1 cellular context compared by ENCODE assay signal in genomic region chr17:66200685-66201092, GRCh38.
TF ChIP-seq lines count a peak whose summit lies in the region.

No MANE protein-coding gene starts in this region.

TF ChIP-seq in HepG2, 621 proteins besides CTCF, POLR2A, EP300 and RAD21 (continued from another document and continues in another):
- TF ChIP-seq KIAA2018 (CRISPR knock-in tag; IDR thresholded peaks at IDR 0.05; ENCODE audit: borderline replicate concordance) (no peak), ZNF597 (CRISPR knock-in tag; IDR thresholded peaks at IDR 0.05) (no peak), HIVEP1 (CRISPR knock-in tag; IDR thresholded peaks at IDR 0.05) (no peak), GTF3A (CRISPR knock-in tag; conservative IDR thresholded peaks at IDR 0.05) (no peak), AFF4 (CRISPR knock-in tag; IDR thresholded peaks at IDR 0.05) (no peak), CCDC6 (CRISPR knock-in tag; IDR thresholded peaks at IDR 0.05) (no peak), HOXD1 (CRISPR knock-in tag; IDR thresholded peaks at IDR 0.05) (no peak), ZNF703 (CRISPR knock-in tag; IDR thresholded peaks at IDR 0.05; ENCODE audit: borderline replicate concordance) (no peak), ZNF496 (CRISPR knock-in tag; IDR thresholded peaks at IDR 0.05; ENCODE audit: insufficient replicate concordance) (no peak), KDM2A (CRISPR knock-in tag; IDR thresholded peaks at IDR 0.05; ENCODE audit: borderline replicate concordance, low read depth) (0 out of 2 replicates have a peak, but pooled peaks have one; percentile 49), LBX2 (CRISPR knock-in tag; IDR thresholded peaks at IDR 0.05; ENCODE audit: borderline replicate concordance) (no peak), ZNF670 (CRISPR knock-in tag; IDR thresholded peaks at IDR 0.05; ENCODE audit: borderline replicate concordance) (no peak), ZBTB34 (CRISPR knock-in tag; IDR thresholded peaks at IDR 0.05) (no peak), ZNF512 (CRISPR knock-in tag; IDR thresholded peaks at IDR 0.05) (no peak), PITX1 (CRISPR knock-in tag; IDR thresholded peaks at IDR 0.05) (no peak), HDAC1 (CRISPR knock-in tag; IDR thresholded peaks at IDR 0.05) (no peak), KDM1A (CRISPR knock-in tag; IDR thresholded peaks at IDR 0.05) (no peak), ZNF546 (CRISPR knock-in tag; conservative IDR thresholded peaks at IDR 0.05) (no peak), ZBTB49 (CRISPR knock-in tag; IDR thresholded peaks at IDR 0.05; ENCODE audit: borderline replicate concordance) (no peak), ZBED4 (CRISPR knock-in tag; IDR thresholded peaks at IDR 0.05; ENCODE audit: borderline replicate concordance) (no peak), ATF7-NPFF (CRISPR knock-in tag; IDR thresholded peaks at IDR 0.05; ENCODE audit: low read depth) (no peak), HNRNPLL (IDR thresholded peaks at IDR 0.05; ENCODE audit: low read depth, low read length, poor library complexity, severe bottlenecking) (no peak), ZBTB14 (CRISPR knock-in tag; IDR thresholded peaks at IDR 0.05) (peak; percentile 83)
